Comparison of ENCODE assay signal across 8 cellular contexts in the genomic region with DNA sequence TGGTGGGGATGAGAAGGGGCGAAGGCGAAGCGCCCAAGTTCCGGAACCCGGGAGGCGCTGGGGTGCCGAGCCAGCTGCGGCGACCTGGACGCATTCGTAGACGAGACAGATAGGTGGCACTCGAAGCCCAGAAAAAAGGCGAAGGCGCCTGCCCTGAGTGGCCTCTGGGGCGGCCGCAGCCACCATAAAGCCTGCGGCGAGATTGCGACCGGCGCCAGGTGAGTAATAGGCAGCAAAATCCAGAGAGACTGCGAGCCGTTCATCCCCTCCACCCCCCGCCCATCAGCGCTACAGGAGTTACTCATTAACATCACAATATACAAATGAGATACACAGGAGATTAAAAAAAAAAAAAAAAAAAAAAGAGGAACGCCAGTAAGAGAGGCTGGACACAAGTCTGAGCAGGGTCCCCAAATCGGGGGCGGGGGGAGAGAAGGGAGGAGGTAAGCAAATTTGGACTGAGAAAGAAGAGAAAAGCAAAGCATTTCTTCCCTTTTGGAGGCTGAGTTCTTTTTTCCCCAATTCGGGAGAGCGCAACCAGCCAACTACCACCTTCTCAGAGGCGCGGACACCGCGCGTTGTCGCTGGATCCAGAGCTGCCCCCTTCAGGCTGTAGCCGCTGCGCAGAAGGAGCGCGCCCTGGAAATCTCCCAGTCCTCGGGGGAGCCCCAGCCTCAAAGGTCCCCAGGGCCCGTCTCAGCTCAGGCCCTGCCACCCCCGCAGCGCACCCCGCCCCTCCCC. TPM values are rescaled to one million over a fixed set of nuclear protein-coding genes. Genes with fewer than 3 reads are reported as not detected.
A peak's percentile ranks its signal among the peaks of the same experiment; 100 is the strongest.
DNase-seq lines count a peak whose midpoint lies in the region; ATAC-seq and TF ChIP-seq lines count a peak whose summit lies in the region.

No MANE protein-coding gene starts in this region.

- H3K9me3 ChIP-seq in iPS-15b (ENCODE audit: control insufficient read depth, insufficient read depth, low read length): no peaks in the 10 kb centered on the region
- no peaks in the 10 kb centered on the region for H3K9me3 ChIP-seq in gastrocnemius medialis

- H3K27ac Mint-ChIP-seq in activated naive CD4-positive, alpha-beta T cell treated with anti-CD3 and anti-CD28 coated beads for 36 hours: no peak overlapping the region
- no peak overlapping the region for H3K27ac Mint-ChIP-seq in natural killer cell treated with Interleukin-12 subunit alpha and Interleukin-12 subunit beta and Interleukin-15 and Interleukin-18, amount 100 ng/mL, for 72 hours
- H3K27ac Mint-ChIP-seq in activated CD4-positive, alpha-beta T cell treated with anti-CD3 and anti-CD28 coated beads, Interleukin-2, amount 10 ng/mL, durations not matched to agents 7 days and 5 days: no peak overlapping the region

- no peak overlapping the region for H3K4me3 Mint-ChIP-seq in activated naive CD4-positive, alpha-beta T cell treated with anti-CD3 and anti-CD28 coated beads for 36 hours
- H3K4me3 Mint-ChIP-seq in natural killer cell treated with Interleukin-12 subunit alpha and Interleukin-12 subunit beta and Interleukin-15 and Interleukin-18, amount 100 ng/mL, for 72 hours: no peak overlapping the region
- no peak overlapping the region for H3K4me3 Mint-ChIP-seq in activated CD4-positive, alpha-beta T cell treated with anti-CD3 and anti-CD28 coated beads, Interleukin-2, amount 10 ng/mL, durations not matched to agents 7 days and 5 days

- H3K27ac ChIP-seq in gastrocnemius medialis: peak overlapping the region; percentile 42 to 80 (median 70)

- peaks cover 17% of the 10 kb centered on the region for H3K4me1 Mint-ChIP-seq in activated naive CD4-positive, alpha-beta T cell treated with anti-CD3 and anti-CD28 coated beads for 36 hours (ENCODE audit: low read depth)
- H3K4me1 Mint-ChIP-seq in natural killer cell treated with Interleukin-12 subunit alpha and Interleukin-12 subunit beta and Interleukin-15 and Interleukin-18, amount 100 ng/mL, for 72 hours (ENCODE audit: low read depth in 2 of 2): peaks cover 0 to 5% of the 10 kb centered on the region in 2 donors
- no peaks in the 10 kb centered on the region for H3K4me1 Mint-ChIP-seq in activated CD4-positive, alpha-beta T cell treated with anti-CD3 and anti-CD28 coated beads, Interleukin-2, amount 10 ng/mL, durations not matched to agents 7 days and 5 days

- no peaks in the 10 kb centered on the region for H3K9me3 Mint-ChIP-seq in activated naive CD4-positive, alpha-beta T cell treated with anti-CD3 and anti-CD28 coated beads for 36 hours
- no peaks in the 10 kb centered on the region for H3K9me3 Mint-ChIP-seq in natural killer cell treated with Interleukin-12 subunit alpha and Interleukin-12 subunit beta and Interleukin-15 and Interleukin-18, amount 100 ng/mL, for 72 hours
- H3K9me3 Mint-ChIP-seq in activated CD4-positive, alpha-beta T cell treated with anti-CD3 and anti-CD28 coated beads, Interleukin-2, amount 10 ng/mL, durations not matched to agents 7 days and 5 days: no peaks in the 10 kb centered on the region

- in situ Hi-C loops in gastrocnemius medialis (cut with MboI; ENCODE audit: low sequenced_read_pairs in 4 of 4): loop anchor here in 1 of 4 donors (10.0 kb wide), 1 partner anchor 1086 kb away; no protein-coding TSS in a partner anchor

- peak overlapping the region; percentile 39 for H3K4me3 ChIP-seq in iPS-15b (ENCODE audit: low read depth, low read length)
- H3K4me3 ChIP-seq in gastrocnemius medialis: peak overlapping the region; percentile 52 to 73 (median 60)

- H3K4me1 ChIP-seq in iPS-15b (ENCODE audit: control insufficient read depth, insufficient read depth, low read length) (peaks cover 13% of the 10 kb centered on the region), gastrocnemius medialis (peaks cover 2 to 4% of the 10 kb centered on the region in 2 donors)

- DNase-seq in activated naive CD4-positive, alpha-beta T cell treated with anti-CD3 and anti-CD28 coated beads for 36 hours: peak; percentile 43
- DNase-seq in activated naive CD4-positive, alpha-beta T cell treated with anti-CD3 and anti-CD28 coated beads, Interleukin-2, amount 50 U/mL, for 16 hours: no peak
- peak; percentile 86 for DNase-seq in NCI-H2029 (lab: John Stamatoyannopoulos, UW)
- DNase-seq in astrocyte of the hippocampus (ENCODE audit: low read depth, low spot score): peak; percentile 81
- DNase-seq in gastrocnemius medialis: peak; percentile 63 to 71
- no peak for DNase-seq in natural killer cell treated with Interleukin-12 subunit alpha and Interleukin-12 subunit beta and Interleukin-15 and Interleukin-18, amount 100 ng/mL, for 72 hours (ENCODE audit: low spot score)
- DNase-seq in activated CD4-positive, alpha-beta T cell treated with anti-CD3 and anti-CD28 coated beads, Interleukin-2, amount 10 ng/mL, durations not matched to agents 7 days and 5 days: no peak

- TF ChIP-seq CTCF in gastrocnemius medialis (IDR thresholded peaks at IDR 0.05 in 4 of 5, conservative IDR thresholded peaks at IDR 0.05 in 1 of 5): peak; percentile 40 to 73 (median 71)

- ATAC-seq in gastrocnemius medialis: peak; percentile 86 to 88
- ATAC-seq in natural killer cell treated with Interleukin-12 subunit alpha and Interleukin-12 subunit beta and Interleukin-15 and Interleukin-18, amount 100 ng/mL, for 72 hours: no peak

- intact Hi-C loops in activated naive CD4-positive, alpha-beta T cell treated with anti-CD3 and anti-CD28 coated beads for 36 hours (cut with micrococcal nuclease): loop anchor here (2.0 to 10.0 kb wide), 3 partner anchors 16 to 966 kb away; a partner anchor contains a TSS
- intact Hi-C loops in gastrocnemius medialis (cut with DNase I; ENCODE audit: low total_unique reads): loop anchor here (1.0 to 2.0 kb wide), 4 partner anchors 16 to 1249 kb away; a partner anchor contains a TSS

- no peak for TF ChIP-seq POLR2A in gastrocnemius medialis (IDR thresholded peaks at IDR 0.05)

- CTCF ChIA-PET in activated naive CD4-positive, alpha-beta T cell treated with anti-CD3 and anti-CD28 coated beads for 36 hours (lab: Charles Lee): no interaction called here
- CTCF ChIA-PET in activated CD4-positive, alpha-beta T cell treated with anti-CD3 and anti-CD28 coated beads, Interleukin-2, amount 10 ng/mL, durations not matched to agents 7 days and 5 days (lab: Charles Lee): interaction anchor here (0.6 kb wide), 1 partner anchor 1289 kb away, joined by 3 read pairs; no protein-coding TSS in a partner anchor

- H3K36me3 ChIP-seq in iPS-15b (ENCODE audit: control insufficient read depth, insufficient read depth, low read length): no peaks in the 10 kb centered on the region
- H3K36me3 ChIP-seq in gastrocnemius medialis: peaks cover 0 to 2% of the 10 kb centered on the region in 2 donors

- H3K27me3 ChIP-seq in iPS-15b (ENCODE audit: control insufficient read depth, insufficient read depth, low read length) (peaks cover 88% of the 10 kb centered on the region), gastrocnemius medialis (peaks cover 14 to 41% (median 40%) of the 10 kb centered on the region in 3 donors)

- POLR2A ChIA-PET in activated CD4-positive, alpha-beta T cell treated with anti-CD3 and anti-CD28 coated beads, Interleukin-2, amount 10 ng/mL, durations not matched to agents 7 days and 5 days (lab: Charles Lee): no interaction called here

- H3K9ac ChIP-seq in iPS-15b (ENCODE audit: low read depth, low read length): no peak overlapping the region

- H3K27me3 Mint-ChIP-seq in activated naive CD4-positive, alpha-beta T cell treated with anti-CD3 and anti-CD28 coated beads for 36 hours (ENCODE audit: low read depth): peaks cover 74% of the 10 kb centered on the region
- H3K27me3 Mint-ChIP-seq in natural killer cell treated with Interleukin-12 subunit alpha and Interleukin-12 subunit beta and Interleukin-15 and Interleukin-18, amount 100 ng/mL, for 72 hours: peaks cover 45 to 59% of the 10 kb centered on the region in 2 donors
- H3K27me3 Mint-ChIP-seq in activated CD4-positive, alpha-beta T cell treated with anti-CD3 and anti-CD28 coated beads, Interleukin-2, amount 10 ng/mL, durations not matched to agents 7 days and 5 days: peaks cover 81% of the 10 kb centered on the region

- H3K36me3 Mint-ChIP-seq in activated naive CD4-positive, alpha-beta T cell treated with anti-CD3 and anti-CD28 coated beads for 36 hours (ENCODE audit: low read depth): no peaks in the 10 kb centered on the region
- no peaks in the 10 kb centered on the region for H3K36me3 Mint-ChIP-seq in natural killer cell treated with Interleukin-12 subunit alpha and Interleukin-12 subunit beta and Interleukin-15 and Interleukin-18, amount 100 ng/mL, for 72 hours
- no peaks in the 10 kb centered on the region for H3K36me3 Mint-ChIP-seq in activated CD4-positive, alpha-beta T cell treated with anti-CD3 and anti-CD28 coated beads, Interleukin-2, amount 10 ng/mL, durations not matched to agents 7 days and 5 days (ENCODE audit: low read depth)

RNA-seq across cellular contexts. Expression of a gene that starts 15.7 kb away (rescaled TPM):
- not detected for total RNA-seq in activated naive CD4-positive, alpha-beta T cell treated with anti-CD3 and anti-CD28 coated beads for 36 hours
- 10 to 100 TPM in 3 of 4 donors, 1 to 10 TPM in 1; 7.5 to 16.7 (median 11.9) TPM for total RNA-seq in gastrocnemius medialis
- total RNA-seq in natural killer cell treated with Interleukin-12 subunit alpha and Interleukin-12 subunit beta and Interleukin-15 and Interleukin-18, amount 100 ng/mL, for 72 hours: not detected
- not detected for total RNA-seq in activated CD4-positive, alpha-beta T cell treated with anti-CD3 and anti-CD28 coated beads, Interleukin-2, amount 10 ng/mL, durations not matched to agents 7 days and 5 days

Comparison
In these comparisons a context has a peak if more than half of its experiments do, and no peak if none do; other contexts are left out.
1. DNase-seq: peak in activated naive CD4-positive, alpha-beta T cell treated with anti-CD3 and anti-CD28 coated beads for 36 hours (single experiment), NCI-H2029 (single experiment), astrocyte of the hippocampus (single experiment) and gastrocnemius medialis (2 of 2); none in activated naive CD4-positive, alpha-beta T cell treated with anti-CD3 and anti-CD28 coated beads, Interleukin-2, amount 50 U/mL, for 16 hours (single experiment), natural killer cell treated with Interleukin-12 subunit alpha and Interleukin-12 subunit beta and Interleukin-15 and Interleukin-18, amount 100 ng/mL, for 72 hours (single experiment) and activated CD4-positive, alpha-beta T cell treated with anti-CD3 and anti-CD28 coated beads, Interleukin-2, amount 10 ng/mL, durations not matched to agents 7 days and 5 days (single experiment).
2. ATAC-seq: peak in gastrocnemius medialis (2 of 2); none in natural killer cell treated with Interleukin-12 subunit alpha and Interleukin-12 subunit beta and Interleukin-15 and Interleukin-18, amount 100 ng/mL, for 72 hours (0 of 2).
3. RNA of a gene that starts 15.7 kb away (total RNA-seq): 7.5 to 16.7 TPM in gastrocnemius medialis; not detected in activated naive CD4-positive, alpha-beta T cell treated with anti-CD3 and anti-CD28 coated beads for 36 hours, not detected in natural killer cell treated with Interleukin-12 subunit alpha and Interleukin-12 subunit beta and Interleukin-15 and Interleukin-18, amount 100 ng/mL, for 72 hours and not detected in activated CD4-positive, alpha-beta T cell treated with anti-CD3 and anti-CD28 coated beads, Interleukin-2, amount 10 ng/mL, durations not matched to agents 7 days and 5 days; every median in the first group is over 4 times any median in the second.